Comparison of ENCODE assay signal across 1 cellular context in the genomic region with DNA sequence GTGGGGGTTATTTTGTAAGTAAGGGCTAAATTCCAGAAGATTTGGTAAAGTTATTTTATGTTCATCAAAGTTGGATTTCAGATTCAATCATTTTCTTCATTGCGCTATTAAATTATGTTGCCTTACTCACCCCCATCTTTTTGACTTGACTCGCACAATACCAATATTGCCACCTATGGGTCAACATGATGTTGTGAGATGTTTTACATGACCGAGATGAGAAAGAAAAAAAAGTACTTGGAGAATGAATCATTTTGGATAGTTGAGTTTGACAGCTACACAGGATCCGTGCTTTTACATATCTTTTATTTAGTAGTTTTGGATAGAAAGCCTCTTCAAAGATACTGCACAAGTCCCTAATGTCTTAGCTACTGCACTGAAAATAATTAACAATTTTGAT.
TF ChIP-seq lines count a peak whose summit lies in the region.

No MANE protein-coding gene starts in this region.

TF ChIP-seq in SK-N-SH treated with all-trans-retinoic acid at 6 μM for 48 hours, 23 proteins besides CTCF, POLR2A, EP300 and RAD21 (continued from another document):
- TF ChIP-seq TSHZ2 (CRISPR knock-in tag; IDR thresholded peaks at IDR 0.05) = no peak
- no peak for TF ChIP-seq OSR1 (CRISPR knock-in tag; IDR thresholded peaks at IDR 0.05)
- TF ChIP-seq ISL1 (CRISPR knock-in tag; IDR thresholded peaks at IDR 0.05) = no peak
- TF ChIP-seq GLIS3 (CRISPR knock-in tag; IDR thresholded peaks at IDR 0.05) = no peak
- no peak for TF ChIP-seq RARB (CRISPR knock-in tag; IDR thresholded peaks at IDR 0.05)
- no peak for TF ChIP-seq CSRNP3 (CRISPR knock-in tag; IDR thresholded peaks at IDR 0.05)
